14 cellular contexts compared by ENCODE assay signal in genomic region chr3:177916461-177916860, GRCh38.
DNase-seq lines count a peak whose midpoint lies in the region; ATAC-seq and TF ChIP-seq lines count a peak whose summit lies in the region.
"Had no signal": no experiment of that assay in that cellular context is flagged by ENCODE, and none has a peak within 500 bp of the region (broad histone marks: within the 10 kb centered on the region; RNA-seq: fewer than 3 reads in every experiment).

No MANE protein-coding gene starts in this region.

- H3K27ac ChIP-seq in RWPE2 (ENCODE audit: poor library complexity, severe bottlenecking) (no peak overlapping the region), mammary epithelial cell (ENCODE audit: insufficient read depth, low read depth, low read length) (no peak overlapping the region), foreskin keratinocyte (no peak overlapping the region)
- H3K27ac ChIP-seq: GM23248 had no signal

- no peaks in the 10 kb centered on the region for H3K79me2 ChIP-seq in mammary epithelial cell (ENCODE audit: insufficient read depth, low read length)

- no peak overlapping the region for H3K4me3 ChIP-seq in RWPE2 (ENCODE audit: severe bottlenecking)
- no peak overlapping the region for H3K4me3 ChIP-seq in mammary epithelial cell (replicated peaks in 1 of 3; ENCODE audit: insufficient read depth in 1 of 3, low read depth in 2 of 3, low read length in 3 of 3)
- H3K4me3 ChIP-seq: GM23248 had no signal

- 39% methylated on average over 1 of the region's 1 CpG for WGBS in mammary epithelial cell (ENCODE audit: low coverage, missing lambda C conversion rate)

- H3K27me3 Mint-ChIP-seq in effector memory CD8-positive, alpha-beta T cell = no peaks in the 10 kb centered on the region

- H3K9ac ChIP-seq in mammary epithelial cell (ENCODE audit: insufficient read depth, low read length) = no peak overlapping the region
- H3K9ac ChIP-seq: GM23248 had no signal

- H3K9me3 ChIP-seq in RWPE2 (ENCODE audit: severe bottlenecking) (no peaks in the 10 kb centered on the region), mammary epithelial cell (replicated peaks; ENCODE audit: insufficient read depth, low read length) (no peaks in the 10 kb centered on the region)
- H3K9me3 ChIP-seq: Caco-2 had no signal

- no peaks in the 10 kb centered on the region for H3K4me1 Mint-ChIP-seq in effector memory CD8-positive, alpha-beta T cell (ENCODE audit: low read depth in 2 of 2)

- H3K27me3 ChIP-seq in RWPE2 (ENCODE audit: insufficient read depth, poor library complexity, severe bottlenecking) (no peaks in the 10 kb centered on the region), mammary epithelial cell (ENCODE audit: insufficient read depth, low read length) (no peaks in the 10 kb centered on the region), foreskin keratinocyte (no peaks in the 10 kb centered on the region)

- intact Hi-C loops in mammary epithelial cell (cut with micrococcal nuclease) = no loop called here

- CTCF ChIA-PET in mammary epithelial cell (lab: Charles Lee; ENCODE audit: low non-redundant PET) = no interaction called here

- H3K4me3 Mint-ChIP-seq in effector memory CD8-positive, alpha-beta T cell = no peak overlapping the region
- H3K4me3 Mint-ChIP-seq: CD8-positive, alpha-beta T cell had no signal

- no peaks in the 10 kb centered on the region for H4K20me1 ChIP-seq in mammary epithelial cell (ENCODE audit: insufficient read depth, low read length)

- DNase-seq in RWPE2 (ENCODE audit: low spot score) (no peak), mammary epithelial cell (peak; percentile 33), foreskin keratinocyte (peak; percentile 29 to 61), NCI-H526 (lab: John Stamatoyannopoulos, UW) (no peak)
- DNase-seq in effector memory CD8-positive, alpha-beta T cell = no peak
- DNase-seq: C1 segment of cervical spinal cord; Caco-2; CD8-positive, alpha-beta T cell; DMS153; DND-41; GM23248; H7; HCEC 1CT had no signal

- H3K4me2 ChIP-seq in mammary epithelial cell (ENCODE audit: insufficient read depth, low read depth, low read length) = peak overlapping the region; percentile 28

- no peaks in the 10 kb centered on the region for H3K36me3 ChIP-seq in RWPE2 (ENCODE audit: low read depth)
- H3K36me3 ChIP-seq in mammary epithelial cell (ENCODE audit: insufficient read depth, low read length) = no peaks in the 10 kb centered on the region

- H3K4me1 ChIP-seq in RWPE2 (ENCODE audit: insufficient read depth, poor library complexity, severe bottlenecking) (no peaks in the 10 kb centered on the region), mammary epithelial cell (ENCODE audit: insufficient read depth, low read length) (peaks cover 7% of the 10 kb centered on the region), foreskin keratinocyte (peaks cover 9% of the 10 kb centered on the region)
- H3K4me1 ChIP-seq: Caco-2 had no signal

- ATAC-seq in RWPE2 (ENCODE audit: low read depth) = 0 out of 3 replicates have a peak, but pooled peaks have one; percentile 29
- ATAC-seq in foreskin keratinocyte = peak; percentile 72
- ATAC-seq in effector memory CD8-positive, alpha-beta T cell (replicated peaks) = no peak
- no peak for ATAC-seq in GM21619 (IDR thresholded peaks at IDR 0.05; ENCODE audit: unreplicated experiment)
- ATAC-seq: CD8-positive, alpha-beta T cell had no signal

- H3K27ac Mint-ChIP-seq in effector memory CD8-positive, alpha-beta T cell = no peak overlapping the region
- H3K27ac Mint-ChIP-seq: CD8-positive, alpha-beta T cell had no signal

- dilution Hi-C loops in mammary epithelial cell (cut with HindIII; ENCODE audit: low sequenced_read_pairs) = no loop called here

- no peaks in the 10 kb centered on the region for H3K9me3 Mint-ChIP-seq in effector memory CD8-positive, alpha-beta T cell
- H3K9me3 Mint-ChIP-seq: CD8-positive, alpha-beta T cell had no signal

- TF ChIP-seq CTCF in RWPE2 (IDR thresholded peaks at IDR 0.05; ENCODE audit: poor library complexity, severe bottlenecking) (no peak), mammary epithelial cell (conservative IDR thresholded peaks at IDR 0.05 in 1 of 2, IDR thresholded peaks at IDR 0.05 in 1 of 2; ENCODE audit: extremely low read depth in 1 of 2, insufficient read depth in 1 of 2, low read depth in 1 of 2, low read length in 2 of 2) (no peak), foreskin keratinocyte (conservative IDR thresholded peaks at IDR 0.05) (no peak)

- peak overlapping the region; percentile 28 for H2AFZ ChIP-seq in mammary epithelial cell (ENCODE audit: low read depth, low read length)
- H2AFZ ChIP-seq: GM23248 had no signal

- H3K36me3 Mint-ChIP-seq in effector memory CD8-positive, alpha-beta T cell (ENCODE audit: insufficient read depth) = no peaks in the 10 kb centered on the region
- H3K36me3 Mint-ChIP-seq: CD8-positive, alpha-beta T cell had no signal

- BruUV-seq in mammary epithelial cell (replicated peaks; lab: Mats Ljungman, UMichigan) = no TSS peak

- in situ Hi-C loops in mammary epithelial cell (cut with MboI; ENCODE audit: low sequenced_read_pairs in 2 of 2) = no loop called here

Comparison
In these comparisons a context has a peak if more than half of its experiments do, and no peak if none do; other contexts are left out.
1. ATAC-seq: peak in RWPE2 (single experiment) and foreskin keratinocyte (single experiment); none in effector memory CD8-positive, alpha-beta T cell (single experiment) and GM21619 (single experiment).
2. DNase-seq: peak in mammary epithelial cell (single experiment) and foreskin keratinocyte (2 of 2); none in RWPE2 (single experiment), NCI-H526 (0 of 2) and effector memory CD8-positive, alpha-beta T cell (0 of 3).